15 cellular contexts compared by ENCODE assay signal in genomic region chr11:15034687-15035267, GRCh38. TPM values are rescaled to one million over a fixed set of nuclear protein-coding genes. Genes with fewer than 3 reads are reported as not detected.
DNase-seq lines count a peak whose midpoint lies in the region; ATAC-seq, FAIRE-seq and TF ChIP-seq lines count a peak whose summit lies in the region.
"Had no signal": no experiment of that assay in that cellular context is flagged by ENCODE, and none has a peak within 500 bp of the region (broad histone marks: within the 10 kb centered on the region; RNA-seq: fewer than 3 reads in every experiment).

No MANE protein-coding gene starts in this region.

- H3F3A ChIP-seq in neural progenitor cell (ENCODE audit: low read depth): no peaks in the 10 kb centered on the region

- DNase-seq in DMS53 treated with DMSO at 0.1 percent for 48 hours (lab: John Stamatoyannopoulos, UW; ENCODE audit: unreplicated experiment) (peak; percentile 79), M059J (ENCODE audit: low read depth) (peak; percentile 7), H1 (ENCODE audit: low read depth in 1 of 2, low spot score in 2 of 2) (no peak), neural progenitor cell (ENCODE audit: low spot score) (no peak), RPMI8226 (no peak)
- no peak for DNase-seq in naive thymus-derived CD4-positive, alpha-beta T cell
- DNase-seq: COR-L47; MG63; NCI-H1105; NCI-H1694; NK-92 treated with Interleukin-12 subunit alpha and Interleukin-12 subunit beta, amount 100 ng/mL, for 24 hours had no signal

- H3K79me1 ChIP-seq in H1 (ENCODE audit: low read depth, low read length): no peaks in the 10 kb centered on the region

- no peak for ATAC-seq in HG03354 (IDR thresholded peaks at IDR 0.05; ENCODE audit: poor library complexity, severe bottlenecking, unreplicated experiment)
- no peak for ATAC-seq in HG02852 (IDR thresholded peaks at IDR 0.05; ENCODE audit: unreplicated experiment)
- ATAC-seq in naive thymus-derived CD4-positive, alpha-beta T cell: no peak

- CTCF ChIA-PET in H1 (lab: Charles Lee; ENCODE audit: partially characterized antibody): interaction anchor here (1.0 to 6.8 kb wide), 8 partner anchors 12 to 128 kb away, joined by 3 to 64 read pairs (median 7); partner anchors contain the start of gene CALCB
- CTCF ChIA-PET in naive thymus-derived CD4-positive, alpha-beta T cell (lab: Charles Lee): no interaction called here

- H3K36me3 ChIP-seq in H1 (ENCODE audit: control insufficient read depth in 2 of 4, insufficient read depth in 4 of 4, low read length in 3 of 4) (no peaks in the 10 kb centered on the region), neural progenitor cell (no peaks in the 10 kb centered on the region)
- H3K36me3 ChIP-seq in naive thymus-derived CD4-positive, alpha-beta T cell (ENCODE audit: control insufficient read depth in 2 of 3, insufficient read depth in 3 of 3, low read length in 3 of 3): no peaks in the 10 kb centered on the region
- H3K36me3 ChIP-seq: MG63, SJSA1 had no signal

- H3K14ac ChIP-seq in H1 (ENCODE audit: insufficient read length): no peak overlapping the region

- TF ChIP-seq RAD21 in H1 (IDR thresholded peaks at IDR 0.05 in 1 of 2, conservative IDR thresholded peaks at IDR 0.05 in 1 of 2; ENCODE audit: low read depth in 2 of 2, low read length in 2 of 2): no peak

- POLR2A ChIA-PET in H1 (lab: Charles Lee; ENCODE audit: partially characterized antibody): interaction anchor here (1.0 kb wide), 1 partner anchor 61 kb away, joined by 3 read pairs; no protein-coding TSS in a partner anchor
- POLR2A ChIA-PET in naive thymus-derived CD4-positive, alpha-beta T cell (lab: Charles Lee): no interaction called here

- H2AFZ ChIP-seq in H1 (ENCODE audit: low read length): peak overlapping the region; percentile 60
- peak overlapping the region; percentile 86 for H2AFZ ChIP-seq in neural progenitor cell (replicated peaks)

- no peaks in the 10 kb centered on the region for H3K36me3 Mint-ChIP-seq in neural progenitor cell
- no peaks in the 10 kb centered on the region for H3K36me3 Mint-ChIP-seq in naive thymus-derived CD4-positive, alpha-beta T cell

- TF ChIP-seq CTCF in H1 (IDR thresholded peaks at IDR 0.05; ENCODE audit: control extremely low read depth in 1 of 3, insufficient read depth in 1 of 3, low read depth in 1 of 3, low read length in 3 of 3) (no peak), neural progenitor cell (IDR thresholded peaks at IDR 0.05) (no peak)

- H3K27me3 Mint-ChIP-seq in neural progenitor cell (ENCODE audit: insufficient read depth, low read depth): no peaks in the 10 kb centered on the region
- H3K27me3 Mint-ChIP-seq in naive thymus-derived CD4-positive, alpha-beta T cell: peaks cover 0 to 41% (median 23%) of the 10 kb centered on the region in 5 donors

- no peak overlapping the region for H2BK5ac ChIP-seq in H1 (ENCODE audit: low read depth, low read length)

- H3K4me2 ChIP-seq in H1 (ENCODE audit: insufficient read depth in 1 of 2, low read depth in 2 of 2, low read length in 2 of 2) (peak overlapping the region in 1 of 2 experiments; percentile 22; a peak in 1 of 4 replicates), neural progenitor cell (no peak overlapping the region)

- no peak overlapping the region for H2BK12ac ChIP-seq in H1 (ENCODE audit: low read depth, low read length)

- FAIRE-seq in H1 (lab: Jason Lieb, UNC): no peak

- H2AK5ac ChIP-seq in H1 (ENCODE audit: low read depth, low read length): no peak overlapping the region

- no peaks in the 10 kb centered on the region for H3K23me2 ChIP-seq in H1 (ENCODE audit: low read depth, low read length)

- H3K56ac ChIP-seq in H1 (replicated peaks; ENCODE audit: insufficient read length, low read depth, low read length): no peak overlapping the region

- H3K79me2 ChIP-seq in H1 (ENCODE audit: control insufficient read depth in 1 of 2, insufficient read depth in 2 of 2, low read length in 2 of 2) (no peaks in the 10 kb centered on the region), neural progenitor cell (ENCODE audit: low read depth) (no peaks in the 10 kb centered on the region)

- 0 out of 7 replicates have a peak, but pooled peaks cover 0 to 4% (median 0%) of the 10 kb centered on the region in 4 experiments for H3K4me1 ChIP-seq in H1 (replicated peaks in 1 of 4; ENCODE audit: control insufficient read depth in 3 of 4, insufficient read depth in 4 of 4, low read length in 3 of 4)
- no peaks in the 10 kb centered on the region for H3K4me1 ChIP-seq in neural progenitor cell
- H3K4me1 ChIP-seq in naive thymus-derived CD4-positive, alpha-beta T cell (ENCODE audit: control insufficient read depth in 2 of 2, insufficient read depth in 2 of 2, low read length in 2 of 2): no peaks in the 10 kb centered on the region
- H3K4me1 ChIP-seq: SJSA1 had no signal

- TF ChIP-seq EP300 in H1 (IDR thresholded peaks at IDR 0.05; ENCODE audit: borderline replicate concordance in 1 of 2, low read depth in 2 of 2, low read length in 2 of 2): no peak

- H3K9ac ChIP-seq in H1 (replicated peaks in 1 of 4; ENCODE audit: extremely low read depth in 1 of 4, low read depth in 3 of 4, low read length in 3 of 4) (no peak overlapping the region), neural progenitor cell (no peak overlapping the region)

- H2BK120ac ChIP-seq in H1 (replicated peaks; ENCODE audit: low read depth, low read length): no peak overlapping the region

- no peak overlapping the region for H4K91ac ChIP-seq in H1 (replicated peaks; ENCODE audit: insufficient read length, low read length)

- no peaks in the 10 kb centered on the region for H3K27me3 ChIP-seq in H1 (replicated peaks in 1 of 4; ENCODE audit: control insufficient read depth in 3 of 4, extremely low read depth in 1 of 4, insufficient read depth in 3 of 4, low read length in 3 of 4)
- no peaks in the 10 kb centered on the region for H3K27me3 ChIP-seq in neural progenitor cell
- H3K27me3 ChIP-seq in naive thymus-derived CD4-positive, alpha-beta T cell (ENCODE audit: control insufficient read depth in 2 of 2, insufficient read depth in 2 of 2, low read length in 2 of 2): no peaks in the 10 kb centered on the region
- H3K27me3 ChIP-seq: MG63, SJSA1 had no signal

- H3K4ac ChIP-seq in H1 (replicated peaks; ENCODE audit: insufficient read length, low read depth, low read length): no peak overlapping the region

- H3K4me3 ChIP-seq in H1 (ENCODE audit: extremely low read depth in 1 of 4, insufficient read depth in 2 of 4, low read depth in 3 of 4, low read length in 4 of 4): no peak overlapping the region; a peak in 1 of 8 replicates
- no peak overlapping the region for H3K4me3 ChIP-seq in neural progenitor cell
- H3K4me3 ChIP-seq in naive thymus-derived CD4-positive, alpha-beta T cell (ENCODE audit: low read length): no peak overlapping the region
- H3K4me3 ChIP-seq: MG63, SJSA1 had no signal

- intact Hi-C loops in naive thymus-derived CD4-positive, alpha-beta T cell (cut with micrococcal nuclease): no loop called here

- H4K8ac ChIP-seq in H1 (ENCODE audit: extremely low read depth, insufficient read depth, low read length): 0 out of 2 replicates have a peak overlapping the region, but pooled peaks have one; percentile 23

- H3K4me1 Mint-ChIP-seq in neural progenitor cell: no peaks in the 10 kb centered on the region
- no peaks in the 10 kb centered on the region for H3K4me1 Mint-ChIP-seq in naive thymus-derived CD4-positive, alpha-beta T cell

- H4K5ac ChIP-seq in H1 (ENCODE audit: insufficient read length, low read depth, low read length): no peak overlapping the region

- no peak overlapping the region for H3K27ac Mint-ChIP-seq in neural progenitor cell
- H3K27ac Mint-ChIP-seq in naive thymus-derived CD4-positive, alpha-beta T cell: no peak overlapping the region

- H3K9me3 ChIP-seq in H1 (ENCODE audit: insufficient read depth in 2 of 2, low read depth in 1 of 2, low read length in 1 of 2) (no peaks in the 10 kb centered on the region), neural progenitor cell (ENCODE audit: low read depth) (no peaks in the 10 kb centered on the region)
- no peaks in the 10 kb centered on the region for H3K9me3 ChIP-seq in naive thymus-derived CD4-positive, alpha-beta T cell (ENCODE audit: control insufficient read depth in 2 of 3, low read length in 3 of 3)
- H3K9me3 ChIP-seq: MG63, SJSA1 had no signal

- no peak overlapping the region for H2BK15ac ChIP-seq in H1 (ENCODE audit: low read length)

- no peak overlapping the region for H3K27ac ChIP-seq in H1 (ENCODE audit: low read depth, low read length)
- H3K27ac ChIP-seq in neural progenitor cell: no peak overlapping the region
- H3K27ac ChIP-seq in naive thymus-derived CD4-positive, alpha-beta T cell (ENCODE audit: low read depth, low read length): no peak overlapping the region
- H3K27ac ChIP-seq: C4-2B, SJSA1 had no signal

- H3K4me3 Mint-ChIP-seq in neural progenitor cell: no peak overlapping the region
- H3K4me3 Mint-ChIP-seq in naive thymus-derived CD4-positive, alpha-beta T cell: no peak overlapping the region

- H3K23ac ChIP-seq in H1 (ENCODE audit: insufficient read length): no peak overlapping the region

- no peak overlapping the region for H3K18ac ChIP-seq in H1 (ENCODE audit: extremely low read depth, low read length)

- no peaks in the 10 kb centered on the region for H3K9me3 Mint-ChIP-seq in neural progenitor cell
- H3K9me3 Mint-ChIP-seq in naive thymus-derived CD4-positive, alpha-beta T cell: peaks cover 0 to 5% (median 0%) of the 10 kb centered on the region in 11 donors

- no peak for TF ChIP-seq POLR2A in H1 (IDR thresholded peaks at IDR 0.05; ENCODE audit: control extremely low read depth in 1 of 2, low read depth in 2 of 2, low read length in 2 of 2)

- WGBS in H1 (ENCODE audit: extremely low coverage in 1 of 2, insufficient coverage in 1 of 2, insufficient read length in 1 of 2, insufficient replicate concordance in 2 of 2, low coverage in 1 of 2, low lambda C conversion rate in 2 of 2, missing lambda C conversion rate in 1 of 2), 2 experiments: 90% methylated on average over 5 of the region's 5 CpGs; no CpG with 5 or more reads in 1 of the 2 experiments

- H4K20me1 ChIP-seq in H1 (replicated peaks in 1 of 2; ENCODE audit: control insufficient read depth in 1 of 2, insufficient read depth in 2 of 2, low read length in 2 of 2) (no peaks in the 10 kb centered on the region), neural progenitor cell (ENCODE audit: low read depth) (no peaks in the 10 kb centered on the region)

- no peak overlapping the region for H2BK20ac ChIP-seq in H1 (ENCODE audit: low read length)

RNA-seq across cellular contexts. Expression of gene CALCB, which starts 38.6 kb away (rescaled TPM):
- not detected in 2 replicates for total RNA-seq in M059J (2014; rRNA removed; shearing (Covaris generic))
- 3.0 and 3.7 TPM in 2 replicates for total RNA-seq in H1 (2021; fragmentation: NEBNext Ultra II Directional; extraction: Animal tissue kit (Norgen Biotek cat#: 25700))
- 3.5 and 4.2 TPM in 2 replicates for polyA plus RNA-seq in H1 (2011; rRNA removed)
- 4.2 TPM for polyA plus RNA-seq in H1 (2011; cell fraction: cytosol; rRNA removed)
- polyA plus RNA-seq in H1 (2011; cell fraction: nucleus; rRNA removed): 2.7 TPM
- polyA plus RNA-seq in H1 (2012, experiment 1 of 2): 2.2 to 3.1 TPM (median 2.8 TPM) in 4 replicates
- 4.8 TPM for polyA plus RNA-seq in H1 (2012, experiment 2 of 2)
- 1.7 TPM for polyA plus RNA-seq in H1 (2013, experiment 1 of 2)
- polyA plus RNA-seq in H1 (2013, experiment 2 of 2): 1.8 TPM
- 1.7 and 1.8 TPM in 2 replicates for polyA minus RNA-seq in H1 (2011; rRNA and poly(A)+ RNA removed)
- 1.1 TPM for polyA minus RNA-seq in H1 (2011; cell fraction: cytosol; rRNA and poly(A)+ RNA removed)
- 7.3 TPM for polyA minus RNA-seq in H1 (2011; cell fraction: nucleus; rRNA and poly(A)+ RNA removed)
- 0.62 and 3.1 TPM in 2 replicates for total RNA-seq in neural progenitor cell (ENCODE audit: low replicate concordance)
- total RNA-seq in naive thymus-derived CD4-positive, alpha-beta T cell: 1 to 10 TPM in 3 of 5 experiments, under 1 TPM in 2; 0.59 to 1.1 (median 1.0) TPM
- under 1 TPM; 0.18 to 0.32 TPM for polyA plus RNA-seq in naive thymus-derived CD4-positive, alpha-beta T cell
- total RNA-seq: SJSA1 had no signal

Comparison
In these comparisons a context has a peak if more than half of its experiments do, and no peak if none do; other contexts are left out.
1. DNase-seq: peak in DMS53 treated with DMSO at 0.1 percent for 48 hours (single experiment) and M059J (single experiment); none in H1 (0 of 2), neural progenitor cell (single experiment), RPMI8226 (single experiment) and naive thymus-derived CD4-positive, alpha-beta T cell (0 of 9).